In genomic region chr2:237924164-237924534, GRCh38 we compare ENCODE assay signal across 13 cellular contexts. TPM values are rescaled to one million over a fixed set of nuclear protein-coding genes. Genes with fewer than 3 reads are reported as not detected.
DNase-seq lines count a peak whose midpoint lies in the region; ATAC-seq, FAIRE-seq and TF ChIP-seq lines count a peak whose summit lies in the region.
"Had no signal": no experiment of that assay in that cellular context is flagged by ENCODE, and none has a peak within 500 bp of the region (broad histone marks: within the 10 kb centered on the region; RNA-seq: fewer than 3 reads in every experiment).

No MANE protein-coding gene starts in this region.

- H3K9me3 Mint-ChIP-seq in immature natural killer cell (no peaks in the 10 kb centered on the region), glutamatergic neuron (ENCODE audit: unreplicated experiment) (peaks cover 1% of the 10 kb centered on the region)

- H3K4me3 Mint-ChIP-seq in T-helper 17 cell (no peak overlapping the region), immature natural killer cell (peak overlapping the region; percentile 78 to 84 (median 78)), glutamatergic neuron (ENCODE audit: unreplicated experiment) (no peak overlapping the region)

- no peak overlapping the region for H2AFZ ChIP-seq in HepG2 (ENCODE audit: low read length)

- H4K20me1 ChIP-seq in HepG2 (ENCODE audit: insufficient read depth, low read length), result no peaks in the 10 kb centered on the region

- H3K4me1 Mint-ChIP-seq in T-helper 17 cell (peaks cover 19% of the 10 kb centered on the region), immature natural killer cell (peaks cover 48 to 64% of the 10 kb centered on the region in 2 donors), glutamatergic neuron (ENCODE audit: low read depth, unreplicated experiment) (peaks cover 2% of the 10 kb centered on the region)

- peak overlapping the region; percentile 43 for H3K27ac Mint-ChIP-seq in T-helper 17 cell
- peak overlapping the region; percentile 73 to 94 (median 90) for H3K27ac Mint-ChIP-seq in immature natural killer cell
- no peak overlapping the region for H3K27ac Mint-ChIP-seq in glutamatergic neuron (ENCODE audit: unreplicated experiment)

- TF ChIP-seq EP300 in HepG2 (IDR thresholded peaks at IDR 0.05; ENCODE audit: low read depth in 2 of 2, low read length in 2 of 2) (no peak), HepG2 (CRISPR knock-in tag; IDR thresholded peaks at IDR 0.05; ENCODE audit: borderline replicate concordance) (no peak)

- DNase-seq in HepG2 (ENCODE audit: low spot score), result no peak
- DNase-seq in right lobe of liver, result no peak
- no peak for DNase-seq in T-helper 17 cell
- DNase-seq in immature natural killer cell, result no peak
- no peak for DNase-seq in glutamatergic neuron
- no peak for DNase-seq in SIG-M5 treated with dmso at 0.1 percent for 504 hours (lab: John Stamatoyannopoulos, UW; ENCODE audit: unreplicated experiment)
- DNase-seq in BE2C, result no peak
- DNase-seq: AML-193, NCI-H446 had no signal

- no peaks in the 10 kb centered on the region for H3K36me3 ChIP-seq in HepG2 (replicated peaks in 1 of 2; ENCODE audit: control insufficient read depth in 1 of 2, insufficient read depth in 2 of 2, low read length in 2 of 2)
- H3K36me3 ChIP-seq in right lobe of liver, result no peaks in the 10 kb centered on the region
- no peaks in the 10 kb centered on the region for H3K36me3 ChIP-seq in BE2C
- H3K36me3 ChIP-seq: left lung had no signal

- in situ Hi-C loops in HepG2 (cut with HindIII; ENCODE audit: extremely low pct_ligation_motif_present, low pct_unique_long_range_greater_than_20kb), result no loop called here

- H3K27me3 Mint-ChIP-seq in T-helper 17 cell, result no peaks in the 10 kb centered on the region
- H3K27me3 Mint-ChIP-seq in immature natural killer cell (ENCODE audit: low read depth in 3 of 3), result peaks cover 0 to 1% (median 0%) of the 10 kb centered on the region in 3 donors
- peaks cover 8% of the 10 kb centered on the region for H3K27me3 Mint-ChIP-seq in glutamatergic neuron (ENCODE audit: unreplicated experiment)

- no TSS peak for BruUV-seq in HepG2 (replicated peaks; lab: Mats Ljungman, UMichigan)

- CTCF ChIA-PET in HepG2 (lab: Yijun Ruan, JAX; ENCODE audit: low intra/inter-chr PET ratio, low total read pairs), result interaction anchor here (0.8 to 1.6 kb wide), 4 partner anchors 65 to 236 kb away, joined by 4 to 6 read pairs (median 5); no protein-coding TSS in a partner anchor

- TF ChIP-seq POLR2A in HepG2 (IDR thresholded peaks at IDR 0.05; ENCODE audit: insufficient read depth in 1 of 2, low read depth in 2 of 2, low read length in 2 of 2) (no peak), right lobe of liver (IDR thresholded peaks at IDR 0.05) (no peak)

- H3K4me3 ChIP-seq in HepG2 (replicated peaks in 1 of 3; ENCODE audit: insufficient read depth in 1 of 3, low read depth in 2 of 3, low read length in 3 of 3) (no peak overlapping the region), right lobe of liver (no peak overlapping the region), BE2C (ENCODE audit: low read depth, low read length) (no peak overlapping the region)

- TF ChIP-seq CTCF in HepG2 (CRISPR knock-in tag; IDR thresholded peaks at IDR 0.05) (no peak), right lobe of liver (IDR thresholded peaks at IDR 0.05) (no peak), glutamatergic neuron (IDR thresholded peaks at IDR 0.05; ENCODE audit: partially characterized antibody, unreplicated experiment) (no peak), BE2C (IDR thresholded peaks at IDR 0.05; ENCODE audit: low read depth, low read length) (no peak)

- FAIRE-seq in HepG2 (lab: Jason Lieb, UNC), result no peak

- no peaks in the 10 kb centered on the region for H3K79me2 ChIP-seq in HepG2 (ENCODE audit: insufficient read depth, low read length)
- H3K79me2 ChIP-seq: parathyroid adenoma had no signal

- POLR2A ChIA-PET in HepG2 (lab: Yijun Ruan, JAX), result no interaction called here

- ATAC-seq in HepG2, result no peak
- no peak for ATAC-seq in right lobe of liver
- ATAC-seq in T-helper 17 cell, result no peak
- no peak for ATAC-seq in GM21360 (IDR thresholded peaks at IDR 0.05; ENCODE audit: unreplicated experiment)

- 77% methylated on average over 14 of the region's 14 CpGs for WGBS in HepG2 (ENCODE audit: low lambda C conversion rate)
- 88% methylated on average over 14 of the region's 14 CpGs for WGBS in right lobe of liver (ENCODE audit: insufficient coverage, low coverage, low lambda C conversion rate, missing lambda C conversion rate)

- H3K27ac ChIP-seq in HepG2 (ENCODE audit: extremely low read length, insufficient read depth, low read length), result no peak overlapping the region
- no peak overlapping the region for H3K27ac ChIP-seq in right lobe of liver
- H3K27ac ChIP-seq: HL-60, left lung, parathyroid adenoma had no signal

- no peaks in the 10 kb centered on the region for H3K9me3 ChIP-seq in HepG2 (ENCODE audit: low read length)
- H3K9me3 ChIP-seq in right lobe of liver, result no peaks in the 10 kb centered on the region
- H3K9me3 ChIP-seq in T-helper 17 cell (ENCODE audit: control insufficient read depth, low read length, poor library complexity, severe bottlenecking), result no peaks in the 10 kb centered on the region
- no peaks in the 10 kb centered on the region for H3K9me3 ChIP-seq in BE2C
- H3K9me3 ChIP-seq: left lung had no signal

- H3K36me3 Mint-ChIP-seq in T-helper 17 cell (ENCODE audit: low read depth) (peaks cover 2% of the 10 kb centered on the region), immature natural killer cell (no peaks in the 10 kb centered on the region), glutamatergic neuron (ENCODE audit: unreplicated experiment) (peaks cover 8% of the 10 kb centered on the region)

- intact Hi-C loops in HepG2 (cut with micrococcal nuclease; ENCODE audit: unreplicated experiment) (no loop called here), right lobe of liver (cut with DNase I) (no loop called here)

- H3K27me3 ChIP-seq in HepG2 (ENCODE audit: control insufficient read depth in 1 of 2, insufficient read depth in 2 of 2, low read length in 2 of 2) (peaks cover 2 to 41% of the 10 kb centered on the region in 2 experiments; a peak in 4 of 5 replicates), right lobe of liver (no peaks in the 10 kb centered on the region), BE2C (no peaks in the 10 kb centered on the region)
- H3K27me3 ChIP-seq: left lung had no signal

- no peak overlapping the region for H3K4me2 ChIP-seq in HepG2 (ENCODE audit: low read depth, low read length)

- no peak overlapping the region for H3K9ac ChIP-seq in HepG2 (ENCODE audit: insufficient read depth, low read depth, low read length)
- H3K9ac ChIP-seq: parathyroid adenoma had no signal

- H3K4me1 ChIP-seq in HepG2 (ENCODE audit: insufficient read depth, low read length) (peaks cover 8% of the 10 kb centered on the region), right lobe of liver (no peaks in the 10 kb centered on the region), BE2C (peaks cover 9% of the 10 kb centered on the region; the same call in 1 of the 2 replicates)

- no peak for TF ChIP-seq RAD21 in HepG2 (CRISPR knock-in tag; IDR thresholded peaks at IDR 0.05)

TF ChIP-seq in HepG2, 621 proteins besides CTCF, POLR2A, EP300 and RAD21 (continues in another document):
- TF ChIP-seq ZFP1 (CRISPR knock-in tag; IDR thresholded peaks at IDR 0.05), result no peak
- TF ChIP-seq MEF2D (CRISPR knock-in tag; IDR thresholded peaks at IDR 0.05), result no peak

RNA-seq across cellular contexts. Expression of gene UBE2F, which starts 42.7 kb away (rescaled TPM):
- 73.1 and 79.8 TPM in 2 replicates for total RNA-seq in HepG2 (2016; rRNA removed; fragmentation: Illumina TruSeq; extraction: Trizol)
- total RNA-seq in HepG2 (2016; cell fraction: cytosol; rRNA removed; fragmentation: Illumina TruSeq; extraction: Trizol; ENCODE audit: low read depth), result 177 and 237 TPM in 2 replicates
- total RNA-seq in HepG2 (2016; cell fraction: insoluble cytoplasmic fraction; rRNA removed; fragmentation: Illumina TruSeq; extraction: Trizol), result 65.1 and 76.9 TPM in 2 replicates
- 185 and 204 TPM in 2 replicates for total RNA-seq in HepG2 (2016; cell fraction: membrane; rRNA removed; fragmentation: Illumina TruSeq; extraction: Trizol)
- 34.3 and 36.3 TPM in 2 replicates for total RNA-seq in HepG2 (2016; cell fraction: nucleus; rRNA removed; fragmentation: Illumina TruSeq; extraction: Trizol)
- polyA plus RNA-seq in HepG2 (2011; rRNA removed), result 27.3 and 35.4 TPM in 2 replicates
- 41.8 and 45.9 TPM in 2 replicates for polyA plus RNA-seq in HepG2 (2011; cell fraction: cytosol; rRNA removed)
- polyA plus RNA-seq in HepG2 (2011; cell fraction: nucleus; rRNA removed), result 13.6 and 17.3 TPM in 2 replicates
- polyA plus RNA-seq in HepG2 (2012), result 40.6 and 43.1 TPM in 2 replicates
- polyA plus RNA-seq in HepG2 (2016; cell fraction: cytosol; fragmentation: Illumina TruSeq; extraction: Trizol; ENCODE audit: low read depth), result 290 and 368 TPM in 2 replicates
- 92.1 and 108 TPM in 2 replicates for polyA plus RNA-seq in HepG2 (2016; cell fraction: insoluble cytoplasmic fraction; fragmentation: Illumina TruSeq; extraction: Trizol; ENCODE audit: low read depth)
- polyA plus RNA-seq in HepG2 (2016; cell fraction: membrane; fragmentation: Illumina TruSeq; extraction: Trizol; ENCODE audit: low read depth), result 202 and 262 TPM in 2 replicates
- polyA plus RNA-seq in HepG2 (2016; cell fraction: nucleus; fragmentation: Illumina TruSeq; extraction: Trizol; ENCODE audit: insufficient read depth, low read depth), result 52.7 and 59.5 TPM in 2 replicates
- polyA minus RNA-seq in HepG2 (2011; rRNA and poly(A)+ RNA removed; ENCODE audit: low replicate concordance), result 12.1 and 13.1 TPM in 2 replicates
- polyA minus RNA-seq in HepG2 (2011; cell fraction: cytosol; rRNA and poly(A)+ RNA removed), result 14.9 and 15.7 TPM in 2 replicates
- polyA minus RNA-seq in HepG2 (2011; cell fraction: nucleus; rRNA and poly(A)+ RNA removed), result 29.1 and 31.0 TPM in 2 replicates
- total RNA-seq in right lobe of liver, result 10 to 100 TPM; 23.3 to 44.9 (median 28.3) TPM
- total RNA-seq in T-helper 17 cell, result 10 to 100 TPM; 34.6 to 40.3 TPM
- polyA plus RNA-seq in immature natural killer cell, result 100 to 1,000 TPM; 274 to 339 (median 323) TPM
- total RNA-seq in glutamatergic neuron (ENCODE audit: unreplicated experiment), result 43.0 TPM
- 51.8 TPM for polyA plus RNA-seq in BE2C (2012; ENCODE audit: insufficient read depth, insufficient read length, low read depth)

Comparison
In these comparisons a context has a peak if more than half of its experiments do, and no peak if none do; other contexts are left out.
1. H3K4me3 Mint-ChIP-seq: peak in immature natural killer cell (5 of 5); none in T-helper 17 cell (single experiment) and glutamatergic neuron (single experiment).